6 cellular contexts compared by ENCODE assay signal in genomic region chr2:130608281-130609063, GRCh38. TPM values are rescaled to one million over a fixed set of nuclear protein-coding genes. Genes with fewer than 3 reads are reported as not detected.
"Had no signal": no experiment of that assay in that cellular context is flagged by ENCODE, and none has a peak within 500 bp of the region (broad histone marks: within the 10 kb centered on the region; RNA-seq: fewer than 3 reads in every experiment).

No MANE protein-coding gene starts in this region.

RNA-seq across cellular contexts. Expression of gene POTEJ, which starts 2.8 kb away (rescaled TPM):
- total RNA-seq: M059J, PC-3, Right ventricle myocardium superior, SJSA1 had no signal
- polyA plus RNA-seq: SK-N-SH had no signal

RNA-seq across cellular contexts. Expression of gene CFC1, which starts 9.1 kb away (rescaled TPM):
- total RNA-seq: M059J, PC-3, Peyer's patch, Right ventricle myocardium superior, SJSA1 had no signal
- polyA plus RNA-seq: SK-N-SH had no signal
